In genomic region chr1:64186898-64187280, GRCh38 we compare ENCODE assay signal across 1 cellular context.
TF ChIP-seq lines count a peak whose summit lies in the region.

No MANE protein-coding gene starts in this region.

TF ChIP-seq in WTC11, 78 proteins besides CTCF, POLR2A, EP300 and RAD21 (continued from another document):
- TF ChIP-seq ZNF219 (CRISPR knock-in tag; IDR thresholded peaks at IDR 0.05; ENCODE audit: borderline replicate concordance), result no peak
